In genomic region chr14:89417111-89417468, GRCh38 we compare ENCODE assay signal across 1 cellular context.
A peak's percentile ranks its signal among the peaks of the same experiment; 100 is the strongest.
TF ChIP-seq lines count a peak whose summit lies in the region.

A gene with protein sequence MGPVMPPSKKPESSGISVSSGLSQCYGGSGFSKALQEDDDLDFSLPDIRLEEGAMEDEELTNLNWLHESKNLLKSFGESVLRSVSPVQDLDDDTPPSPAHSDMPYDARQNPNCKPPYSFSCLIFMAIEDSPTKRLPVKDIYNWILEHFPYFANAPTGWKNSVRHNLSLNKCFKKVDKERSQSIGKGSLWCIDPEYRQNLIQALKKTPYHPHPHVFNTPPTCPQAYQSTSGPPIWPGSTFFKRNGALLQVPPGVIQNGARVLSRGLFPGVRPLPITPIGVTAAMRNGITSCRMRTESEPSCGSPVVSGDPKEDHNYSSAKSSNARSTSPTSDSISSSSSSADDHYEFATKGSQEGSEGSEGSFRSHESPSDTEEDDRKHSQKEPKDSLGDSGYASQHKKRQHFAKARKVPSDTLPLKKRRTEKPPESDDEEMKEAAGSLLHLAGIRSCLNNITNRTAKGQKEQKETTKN (minus strand): TSS chr14:89417233. CDS start chr14:89412476, 4,757 bp downstream.

TF ChIP-seq in HepG2, 621 proteins besides CTCF, POLR2A, EP300 and RAD21 (continued from another document and continues in another):
- TF ChIP-seq, protein P1, sequence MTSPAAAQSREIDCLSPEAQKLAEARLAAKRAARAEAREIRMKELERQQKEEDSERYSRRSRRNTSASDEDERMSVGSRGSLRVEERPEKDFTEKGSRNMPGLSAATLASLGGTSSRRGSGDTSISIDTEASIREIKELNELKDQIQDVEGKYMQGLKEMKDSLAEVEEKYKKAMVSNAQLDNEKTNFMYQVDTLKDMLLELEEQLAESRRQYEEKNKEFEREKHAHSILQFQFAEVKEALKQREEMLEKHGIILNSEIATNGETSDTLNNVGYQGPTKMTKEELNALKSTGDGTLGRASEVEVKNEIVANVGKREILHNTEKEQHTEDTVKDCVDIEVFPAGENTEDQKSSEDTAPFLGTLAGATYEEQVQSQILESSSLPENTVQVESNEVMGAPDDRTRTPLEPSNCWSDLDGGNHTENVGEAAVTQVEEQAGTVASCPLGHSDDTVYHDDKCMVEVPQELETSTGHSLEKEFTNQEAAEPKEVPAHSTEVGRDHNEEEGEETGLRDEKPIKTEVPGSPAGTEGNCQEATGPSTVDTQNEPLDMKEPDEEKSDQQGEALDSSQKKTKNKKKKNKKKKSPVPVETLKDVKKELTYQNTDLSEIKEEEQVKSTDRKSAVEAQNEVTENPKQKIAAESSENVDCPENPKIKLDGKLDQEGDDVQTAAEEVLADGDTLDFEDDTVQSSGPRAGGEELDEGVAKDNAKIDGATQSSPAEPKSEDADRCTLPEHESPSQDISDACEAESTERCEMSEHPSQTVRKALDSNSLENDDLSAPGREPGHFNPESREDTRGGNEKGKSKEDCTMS (CRISPR knock-in tag; conservative IDR thresholded peaks at IDR 0.05), result no peak
- TF ChIP-seq XBP1 (CRISPR knock-in tag; IDR thresholded peaks at IDR 0.05), result no peak
- 0 out of 2 replicates have a peak, but pooled peaks have one; percentile 2 for TF ChIP-seq ZNF687 (CRISPR knock-in tag; IDR thresholded peaks at IDR 0.05)
- no peak for TF ChIP-seq RFX1 (IDR thresholded peaks at IDR 0.05)
- TF ChIP-seq KLF12 (CRISPR knock-in tag; IDR thresholded peaks at IDR 0.05; ENCODE audit: borderline replicate concordance), result no peak
- no peak for TF ChIP-seq ZNF709 (CRISPR knock-in tag; IDR thresholded peaks at IDR 0.05)
- TF ChIP-seq KLF13 (CRISPR knock-in tag; IDR thresholded peaks at IDR 0.05), result no peak
- no peak for TF ChIP-seq ZEB1 (IDR thresholded peaks at IDR 0.05; ENCODE audit: insufficient replicate concordance, low read depth)
- TF ChIP-seq ZBTB7B (CRISPR knock-in tag; IDR thresholded peaks at IDR 0.05), result no peak
- TF ChIP-seq MAFG (CRISPR knock-in tag; IDR thresholded peaks at IDR 0.05), result no peak
- 0 out of 2 replicates have a peak, but pooled peaks have one; percentile 16 for TF ChIP-seq RARA (CRISPR knock-in tag; IDR thresholded peaks at IDR 0.05)
- no peak for TF ChIP-seq ZNF547 (CRISPR knock-in tag; IDR thresholded peaks at IDR 0.05)
- TF ChIP-seq EZH2 (conservative IDR thresholded peaks at IDR 0.05; ENCODE audit: low read depth, low read length), result no peak
- peak; percentile 26; the same call in 1 of the 2 replicates for TF ChIP-seq CREB1 (IDR thresholded peaks at IDR 0.05)
- no peak for TF ChIP-seq CREB1 (CRISPR knock-in tag; IDR thresholded peaks at IDR 0.05)
- TF ChIP-seq BRF2 (CRISPR knock-in tag; IDR thresholded peaks at IDR 0.05), result no peak
- peak; percentile 53; the same call in 1 of the 2 replicates for TF ChIP-seq POGZ (CRISPR knock-in tag; IDR thresholded peaks at IDR 0.05)
- TF ChIP-seq WIZ (CRISPR knock-in tag; IDR thresholded peaks at IDR 0.05), result no peak
- no peak for TF ChIP-seq ZNF124 (CRISPR knock-in tag; IDR thresholded peaks at IDR 0.05)
- peak; percentile 10; the same call in 1 of the 2 replicates for TF ChIP-seq ZFY (CRISPR knock-in tag; IDR thresholded peaks at IDR 0.05)
- TF ChIP-seq NR0B2 (CRISPR knock-in tag; IDR thresholded peaks at IDR 0.05), result no peak
- TF ChIP-seq RXRB (CRISPR knock-in tag; IDR thresholded peaks at IDR 0.05; ENCODE audit: borderline replicate concordance), result peak; percentile 38; the same call in 1 of the 2 replicates
- no peak for TF ChIP-seq ZNF235 (CRISPR knock-in tag; IDR thresholded peaks at IDR 0.05; ENCODE audit: borderline replicate concordance)
- no peak for TF ChIP-seq TRAFD1 (CRISPR knock-in tag; IDR thresholded peaks at IDR 0.05; ENCODE audit: borderline replicate concordance)
- no peak for TF ChIP-seq ZNF839 (CRISPR knock-in tag; IDR thresholded peaks at IDR 0.05; ENCODE audit: borderline replicate concordance)
- peak; percentile 4; the same call in 1 of the 2 replicates for TF ChIP-seq HNF4G (IDR thresholded peaks at IDR 0.05; ENCODE audit: borderline replicate concordance, low read depth, low read length)
- no peak for TF ChIP-seq HNF4G (CRISPR knock-in tag; IDR thresholded peaks at IDR 0.05; ENCODE audit: borderline replicate concordance, low read depth)
- no peak for TF ChIP-seq ZNF333 (CRISPR knock-in tag; IDR thresholded peaks at IDR 0.05; ENCODE audit: borderline replicate concordance)
- no peak for TF ChIP-seq ZNF646 (CRISPR knock-in tag; IDR thresholded peaks at IDR 0.05)
- TF ChIP-seq, protein P2, sequence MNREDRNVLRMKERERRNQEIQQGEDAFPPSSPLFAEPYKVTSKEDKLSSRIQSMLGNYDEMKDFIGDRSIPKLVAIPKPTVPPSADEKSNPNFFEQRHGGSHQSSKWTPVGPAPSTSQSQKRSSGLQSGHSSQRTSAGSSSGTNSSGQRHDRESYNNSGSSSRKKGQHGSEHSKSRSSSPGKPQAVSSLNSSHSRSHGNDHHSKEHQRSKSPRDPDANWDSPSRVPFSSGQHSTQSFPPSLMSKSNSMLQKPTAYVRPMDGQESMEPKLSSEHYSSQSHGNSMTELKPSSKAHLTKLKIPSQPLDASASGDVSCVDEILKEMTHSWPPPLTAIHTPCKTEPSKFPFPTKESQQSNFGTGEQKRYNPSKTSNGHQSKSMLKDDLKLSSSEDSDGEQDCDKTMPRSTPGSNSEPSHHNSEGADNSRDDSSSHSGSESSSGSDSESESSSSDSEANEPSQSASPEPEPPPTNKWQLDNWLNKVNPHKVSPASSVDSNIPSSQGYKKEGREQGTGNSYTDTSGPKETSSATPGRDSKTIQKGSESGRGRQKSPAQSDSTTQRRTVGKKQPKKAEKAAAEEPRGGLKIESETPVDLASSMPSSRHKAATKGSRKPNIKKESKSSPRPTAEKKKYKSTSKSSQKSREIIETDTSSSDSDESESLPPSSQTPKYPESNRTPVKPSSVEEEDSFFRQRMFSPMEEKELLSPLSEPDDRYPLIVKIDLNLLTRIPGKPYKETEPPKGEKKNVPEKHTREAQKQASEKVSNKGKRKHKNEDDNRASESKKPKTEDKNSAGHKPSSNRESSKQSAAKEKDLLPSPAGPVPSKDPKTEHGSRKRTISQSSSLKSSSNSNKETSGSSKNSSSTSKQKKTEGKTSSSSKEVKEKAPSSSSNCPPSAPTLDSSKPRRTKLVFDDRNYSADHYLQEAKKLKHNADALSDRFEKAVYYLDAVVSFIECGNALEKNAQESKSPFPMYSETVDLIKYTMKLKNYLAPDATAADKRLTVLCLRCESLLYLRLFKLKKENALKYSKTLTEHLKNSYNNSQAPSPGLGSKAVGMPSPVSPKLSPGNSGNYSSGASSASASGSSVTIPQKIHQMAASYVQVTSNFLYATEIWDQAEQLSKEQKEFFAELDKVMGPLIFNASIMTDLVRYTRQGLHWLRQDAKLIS (CRISPR knock-in tag; IDR thresholded peaks at IDR 0.05), result no peak
- TF ChIP-seq ZNF207 (IDR thresholded peaks at IDR 0.05; ENCODE audit: borderline replicate concordance), result no peak
- TF ChIP-seq ARNT2 (CRISPR knock-in tag; IDR thresholded peaks at IDR 0.05; ENCODE audit: low read depth), result 0 out of 2 replicates have a peak, but pooled peaks have one; percentile 7
- no peak for TF ChIP-seq PHF5A (CRISPR knock-in tag; IDR thresholded peaks at IDR 0.05; ENCODE audit: low read depth, unreplicated experiment)
